ENCODE assay signal across 24 cellular contexts in genomic region chr10:44593952-44594351, GRCh38.
"Had no signal": no experiment of that assay in that cellular context is flagged by ENCODE, and none has a peak within 500 bp of the region (broad histone marks: within the 10 kb centered on the region; RNA-seq: fewer than 3 reads in every experiment).

No MANE protein-coding gene starts in this region.

- H3K9me3 ChIP-seq: colonic mucosa, esophagus squamous epithelium, gastrocnemius medialis, left lung, lower lobe of right lung, mucosa of descending colon had no signal

- FAIRE-seq: endometrium, islet of Langerhans, keratinocyte had no signal

- ATAC-seq: effector memory CD8-positive, alpha-beta T cell; esophagus mucosa; gastrocnemius medialis; heart right ventricle; left cardiac atrium; left lung; left ventricle myocardium superior; lower lobe of right lung; mucosa of descending colon had no signal

- DNase-seq: colonic mucosa; cortex of kidney; effector CD8-positive, alpha-beta T cell; effector memory CD8-positive, alpha-beta T cell; erythroblast; esophagus squamous epithelium; foreskin fibroblast; foreskin melanocyte; gastrocnemius medialis; glutamatergic neuron; head of caudate nucleus; heart right ventricle; hippocampal formation; left cardiac atrium; left lung; left ventricle myocardium superior; lower lobe of right lung; mesenchymal stem cell; mucosa of descending colon had no signal

- H3K27ac ChIP-seq: colonic mucosa, epithelial cell of prostate, esophagus squamous epithelium, gastrocnemius medialis, heart right ventricle, left lung, lower lobe of right lung had no signal

- H3K4me1 ChIP-seq: colonic mucosa, esophagus squamous epithelium, gastrocnemius medialis, heart right ventricle, left lung, lower lobe of right lung had no signal

- H3K27me3 ChIP-seq: colonic mucosa, gastrocnemius medialis had no signal

- H3K4me3 ChIP-seq: colonic mucosa, esophagus squamous epithelium, gastrocnemius medialis, heart right ventricle, left lung, lower lobe of right lung, mucosa of descending colon had no signal

- H3K36me3 ChIP-seq: colonic mucosa, esophagus squamous epithelium, gastrocnemius medialis, heart right ventricle, left lung, lower lobe of right lung had no signal
